Comparison of ENCODE assay signal across 8 cellular contexts in the genomic region with DNA sequence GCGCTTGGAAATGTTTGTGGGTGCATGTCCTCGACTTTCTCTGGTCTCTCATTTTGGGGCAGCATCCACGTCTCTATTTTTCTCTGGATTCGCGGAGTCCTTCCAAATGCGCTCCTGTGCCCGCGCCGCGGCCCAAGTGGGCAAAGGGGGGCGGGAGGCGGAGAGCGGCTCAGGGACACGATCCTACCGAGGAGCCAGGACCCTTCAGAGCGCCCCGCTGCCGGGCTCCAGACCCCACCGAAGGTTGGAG. TPM values are rescaled to one million over a fixed set of nuclear protein-coding genes. Genes with fewer than 3 reads are reported as not detected.
DNase-seq lines count a peak whose midpoint lies in the region; ATAC-seq and TF ChIP-seq lines count a peak whose summit lies in the region.

No MANE protein-coding gene starts in this region.

- no peak for ATAC-seq in GM18909 (IDR thresholded peaks at IDR 0.05; ENCODE audit: poor library complexity, unreplicated experiment)

- H3K9me3 ChIP-seq in adipocyte (ENCODE audit: control insufficient read depth, low read length): no peaks in the 10 kb centered on the region
- H3K9me3 ChIP-seq in iPS-18c (ENCODE audit: control insufficient read depth, insufficient read depth, low read length): no peaks in the 10 kb centered on the region
- no peaks in the 10 kb centered on the region for H3K9me3 ChIP-seq in smooth muscle cell (replicated peaks; ENCODE audit: low read depth)

- H3K36me3 ChIP-seq in adipocyte (ENCODE audit: control insufficient read depth, insufficient read depth, low read length, severe bottlenecking) (no peaks in the 10 kb centered on the region), smooth muscle cell (ENCODE audit: low read depth) (no peaks in the 10 kb centered on the region)

- peaks cover 57% of the 10 kb centered on the region for H3K79me2 ChIP-seq in smooth muscle cell (ENCODE audit: low read depth)

- H3K4me2 ChIP-seq in smooth muscle cell: peak overlapping the region; percentile 85

- H3K27ac ChIP-seq in smooth muscle cell (ENCODE audit: low read depth): peak overlapping the region; percentile 29

- H3K27me3 ChIP-seq in adipocyte (replicated peaks; ENCODE audit: control insufficient read depth, insufficient read depth, low read length): no peaks in the 10 kb centered on the region
- no peaks in the 10 kb centered on the region for H3K27me3 ChIP-seq in smooth muscle cell (ENCODE audit: low read depth)

- H2AFZ ChIP-seq in smooth muscle cell (ENCODE audit: low read depth): no peak overlapping the region

- WGBS in smooth muscle cell (ENCODE audit: low lambda C conversion rate): 2% methylated on average over 18 of the region's 19 CpGs

- no peak for TF ChIP-seq CTCF in smooth muscle cell (IDR thresholded peaks at IDR 0.05; ENCODE audit: borderline replicate concordance, insufficient read depth, poor library complexity, severe bottlenecking)

- DNase-seq in HT-29 (ENCODE audit: low spot score): peak; percentile 16
- DNase-seq in adipocyte (ENCODE audit: low read depth): peak; percentile 59
- DNase-seq in smooth muscle cell (lab: John Stamatoyannopoulos, UW; ENCODE audit: unreplicated experiment): no peak
- DNase-seq in stimulated activated CD4-positive, alpha-beta T cell treated with anti-CD3 and anti-CD28 coated beads, Interleukin-4, amount 100 ng/mL, for 4 hours: no peak
- DNase-seq in ecto neural progenitor cell (ENCODE audit: low spot score): no peak
- no peak for DNase-seq in DMS153 (lab: John Stamatoyannopoulos, UW)

- no peaks in the 10 kb centered on the region for H3F3A ChIP-seq in smooth muscle cell (ENCODE audit: low read depth)

- H3K4me3 ChIP-seq in adipocyte (ENCODE audit: low read length) (peak overlapping the region; percentile 99), iPS-18c (ENCODE audit: insufficient read depth, low read depth, low read length) (peak overlapping the region; percentile 60), smooth muscle cell (peak overlapping the region; percentile 64)

- H4K20me1 ChIP-seq in smooth muscle cell (ENCODE audit: low read depth): peaks cover 59% of the 10 kb centered on the region

- H3K4me1 ChIP-seq in adipocyte (ENCODE audit: control insufficient read depth, insufficient read depth, low read length) (peaks cover 19% of the 10 kb centered on the region), smooth muscle cell (ENCODE audit: low read depth) (peaks cover 4% of the 10 kb centered on the region)

- H3K9ac ChIP-seq in adipocyte (ENCODE audit: low read length) (peak overlapping the region; percentile 98), smooth muscle cell (ENCODE audit: low read depth) (peak overlapping the region; percentile 51)

RNA-seq across cellular contexts. Expression of a gene that starts 1.0 kb away (rescaled TPM):
- 20.7 and 24.0 TPM in 2 replicates for total RNA-seq in HT-29 (2014; rRNA removed; shearing (Covaris generic))
- 57.5 and 91.6 TPM in 2 replicates for total RNA-seq in smooth muscle cell
- 31.7 and 61.5 TPM in 2 replicates for polyA plus RNA-seq in smooth muscle cell

Comparison
In these comparisons a context has a peak if more than half of its experiments do, and no peak if none do; other contexts are left out.
1. DNase-seq: peak in HT-29 (single experiment) and adipocyte (single experiment); none in smooth muscle cell (single experiment), stimulated activated CD4-positive, alpha-beta T cell treated with anti-CD3 and anti-CD28 coated beads, Interleukin-4, amount 100 ng/mL, for 4 hours (0 of 2), ecto neural progenitor cell (single experiment) and DMS153 (single experiment).
2. Peak in every context shown above with its lines, with median percentiles within 50 percentile points of each other: H3K4me3 ChIP-seq.